ENCODE assay signal across 10 cellular contexts in the genomic region with DNA sequence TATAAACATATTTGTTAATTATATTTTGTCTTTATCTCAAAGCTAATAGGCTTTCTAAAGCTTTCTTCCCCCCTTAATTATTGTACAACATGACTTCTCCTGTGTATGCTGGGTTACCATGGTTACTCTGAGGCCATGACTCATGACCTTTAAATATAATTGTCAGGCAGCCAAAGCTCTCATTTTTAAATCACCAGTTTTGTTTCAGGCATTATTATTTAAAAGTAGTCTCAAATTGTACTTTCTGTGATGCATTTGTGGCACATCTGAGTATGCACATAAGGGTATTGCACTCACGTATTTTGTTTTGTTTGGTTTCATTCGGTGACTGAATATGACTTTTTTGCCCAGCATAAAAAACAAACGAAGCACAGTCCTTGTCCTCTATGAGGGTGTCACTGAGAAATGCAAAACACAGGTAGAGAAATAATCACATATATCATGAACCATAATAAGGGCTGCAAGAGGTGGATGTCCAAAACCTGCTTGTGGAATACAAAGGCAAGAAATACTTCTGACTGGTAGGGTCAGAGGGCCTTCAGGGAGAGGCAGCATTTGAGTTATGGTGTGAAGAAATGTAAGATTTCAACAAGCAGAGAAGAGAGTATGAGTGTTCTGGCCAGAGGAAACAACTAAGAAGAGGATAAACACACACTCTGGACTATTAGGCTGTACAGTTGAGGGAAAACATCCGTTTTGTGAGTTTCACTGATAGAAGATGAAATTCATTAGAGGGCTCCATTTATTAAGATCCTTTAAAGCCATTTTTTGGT. TPM values are rescaled to one million over a fixed set of nuclear protein-coding genes. Genes with fewer than 3 reads are reported as not detected.
DNase-seq lines count a peak whose midpoint lies in the region; ATAC-seq lines count a peak whose summit lies in the region.
"Had no signal": no experiment of that assay in that cellular context is flagged by ENCODE, and none has a peak within 500 bp of the region (broad histone marks: within the 10 kb centered on the region; RNA-seq: fewer than 3 reads in every experiment).

No MANE protein-coding gene starts in this region.

- DNase-seq in A172 (ENCODE audit: low spot score) (peak; percentile 60), HCEC 1CT (peak; percentile 77), SKM-1 (lab: John Stamatoyannopoulos, UW; ENCODE audit: unreplicated experiment) (peak; percentile 14), left cardiac atrium (no peak), iPS-NIHi11 (ENCODE audit: low spot score) (no peak), NCI-H82 treated with DMSO at 0.1 percent for 48 hours (lab: John Stamatoyannopoulos, UW; ENCODE audit: unreplicated experiment) (no peak)
- DNase-seq in activated naive CD4-positive, alpha-beta T cell treated with anti-CD3 and anti-CD28 coated beads, Interleukin-2, amount 10 ng/mL, durations not matched to agents 7 days and 5 days = no peak
- DNase-seq in activated CD4-positive, alpha-beta T cell treated with anti-CD3 and anti-CD28 coated beads, Interleukin-2, amount 50 U/mL, for 4 hours = no peak
- DNase-seq: activated B cell treated with CpG ODN at 0.5 μM for 24 hours had no signal

- H3K9me3 Mint-ChIP-seq in activated naive CD4-positive, alpha-beta T cell treated with anti-CD3 and anti-CD28 coated beads, Interleukin-2, amount 10 ng/mL, durations not matched to agents 7 days and 5 days = no peaks in the 10 kb centered on the region
- H3K9me3 Mint-ChIP-seq: activated B cell treated with CpG ODN at 0.5 μM for 24 hours; stimulated activated naive CD8-positive, alpha-beta T cell treated with anti-CD3 and anti-CD28 coated beads, Interleukin-15, Interleukin-2, amounts not matched to agents 100 ng/mL and 50 ng/mL, for 24 hours had no signal

- H3K4me1 Mint-ChIP-seq in activated naive CD4-positive, alpha-beta T cell treated with anti-CD3 and anti-CD28 coated beads, Interleukin-2, amount 10 ng/mL, durations not matched to agents 7 days and 5 days = no peaks in the 10 kb centered on the region
- H3K4me1 Mint-ChIP-seq: activated B cell treated with CpG ODN at 0.5 μM for 24 hours had no signal

- no peaks in the 10 kb centered on the region for H3K27me3 Mint-ChIP-seq in activated naive CD4-positive, alpha-beta T cell treated with anti-CD3 and anti-CD28 coated beads, Interleukin-2, amount 10 ng/mL, durations not matched to agents 7 days and 5 days

- H3K4me3 Mint-ChIP-seq in activated naive CD4-positive, alpha-beta T cell treated with anti-CD3 and anti-CD28 coated beads, Interleukin-2, amount 10 ng/mL, durations not matched to agents 7 days and 5 days = no peak overlapping the region
- H3K4me3 Mint-ChIP-seq: activated B cell treated with CpG ODN at 0.5 μM for 24 hours; stimulated activated naive CD8-positive, alpha-beta T cell treated with anti-CD3 and anti-CD28 coated beads, Interleukin-15, Interleukin-2, amounts not matched to agents 100 ng/mL and 50 ng/mL, for 24 hours had no signal

- no peaks in the 10 kb centered on the region for H3K36me3 Mint-ChIP-seq in activated naive CD4-positive, alpha-beta T cell treated with anti-CD3 and anti-CD28 coated beads, Interleukin-2, amount 10 ng/mL, durations not matched to agents 7 days and 5 days

- CTCF ChIA-PET in activated naive CD4-positive, alpha-beta T cell treated with anti-CD3 and anti-CD28 coated beads, Interleukin-2, amount 10 ng/mL, durations not matched to agents 7 days and 5 days (lab: Charles Lee) = no interaction called here

- intact Hi-C loops in left cardiac atrium (cut with DNase I) = no loop called here

- H3K27ac Mint-ChIP-seq in activated naive CD4-positive, alpha-beta T cell treated with anti-CD3 and anti-CD28 coated beads, Interleukin-2, amount 10 ng/mL, durations not matched to agents 7 days and 5 days = no peak overlapping the region
- H3K27ac Mint-ChIP-seq: activated B cell treated with CpG ODN at 0.5 μM for 24 hours; stimulated activated naive CD8-positive, alpha-beta T cell treated with anti-CD3 and anti-CD28 coated beads, Interleukin-15, Interleukin-2, amounts not matched to agents 100 ng/mL and 50 ng/mL, for 24 hours had no signal

- ATAC-seq in left cardiac atrium = peak; percentile 75 to 79

RNA-seq across cellular contexts. Expression of gene CCDC192, which starts 2.1 kb away (rescaled TPM):
- not detected in 2 replicates for total RNA-seq in A172 (2014; rRNA removed; shearing (Covaris generic))
- total RNA-seq in left cardiac atrium = not detected
- total RNA-seq: activated B cell treated with CpG ODN at 0.5 μM for 24 hours had no signal

RNA-seq across cellular contexts. Expression of gene CTXN3, which starts 56.4 kb away (rescaled TPM):
- total RNA-seq in A172 (2014; rRNA removed; shearing (Covaris generic)) = not detected in 2 replicates
- total RNA-seq in left cardiac atrium = not detected
- total RNA-seq: activated B cell treated with CpG ODN at 0.5 μM for 24 hours had no signal

Comparison
In these comparisons a context has a peak if more than half of its experiments do, and no peak if none do; other contexts are left out.
1. DNase-seq: peak in A172 (single experiment), HCEC 1CT (single experiment) and SKM-1 (single experiment); none in left cardiac atrium (single experiment), iPS-NIHi11 (single experiment), activated naive CD4-positive, alpha-beta T cell treated with anti-CD3 and anti-CD28 coated beads, Interleukin-2, amount 10 ng/mL, durations not matched to agents 7 days and 5 days (single experiment), NCI-H82 treated with DMSO at 0.1 percent for 48 hours (single experiment) and activated CD4-positive, alpha-beta T cell treated with anti-CD3 and anti-CD28 coated beads, Interleukin-2, amount 50 U/mL, for 4 hours (0 of 2).